ENCODE assay signal across 11 cellular contexts in genomic region chr5:62310426-62311105, GRCh38. TPM values are rescaled to one million over a fixed set of nuclear protein-coding genes. Genes with fewer than 3 reads are reported as not detected.
DNase-seq lines count a peak whose midpoint lies in the region; ATAC-seq and TF ChIP-seq lines count a peak whose summit lies in the region.
"Had no signal": no experiment of that assay in that cellular context is flagged by ENCODE, and none has a peak within 500 bp of the region (broad histone marks: within the 10 kb centered on the region; RNA-seq: fewer than 3 reads in every experiment).

No MANE protein-coding gene starts in this region.

- H3K4me3 ChIP-seq in GM23338 (no peak overlapping the region), mesendoderm (ENCODE audit: low read length) (no peak overlapping the region)
- H3K4me3 ChIP-seq: HAP-1, PC-9 had no signal

- DNase-seq in CD4-positive, alpha-beta T cell = no peak
- DNase-seq in GM23338 (ENCODE audit: low spot score) = no peak
- no peak for DNase-seq in activated T-helper 2 cell treated with anti-CD3 and anti-CD28 coated beads, Interferon-gamma antibody, Interleukin-2, Interleukin-4, amounts not matched to agents 10 μg/mL and 5 μg/mL and 100 μg/mL, durations not matched to agents 14 hours and 24 hours and 36 hours (ENCODE audit: low spot score)
- DNase-seq in mesendoderm = peak; percentile 45
- no peak for DNase-seq in T1000 (lab: John Stamatoyannopoulos, UW)
- DNase-seq in OCI-M2 (lab: John Stamatoyannopoulos, UW; ENCODE audit: unreplicated experiment) = no peak
- DNase-seq in COR-L47 (lab: John Stamatoyannopoulos, UW) = no peak
- DNase-seq: anterior cingulate cortex, kidney, PC-9 had no signal

- CTCF ChIA-PET in CD4-positive, alpha-beta T cell (lab: Charles Lee) = no interaction called here

- H3K4me3 Mint-ChIP-seq in CD4-positive, alpha-beta T cell = peak overlapping the region; percentile 23
- H3K4me3 Mint-ChIP-seq in GM23338 = no peak overlapping the region
- peak overlapping the region; percentile 74 for H3K4me3 Mint-ChIP-seq in activated T-helper 2 cell treated with anti-CD3 and anti-CD28 coated beads, Interferon-gamma antibody, Interleukin-2, Interleukin-4, amounts not matched to agents 10 μg/mL and 5 μg/mL and 100 μg/mL, durations not matched to agents 14 hours and 24 hours and 36 hours (ENCODE audit: low read depth)

- peaks cover under 1% of the 10 kb centered on the region; the same call in 1 of the 2 replicates for H3F3A ChIP-seq in GM23338 (replicated peaks; ENCODE audit: low read depth)

- H3K4me1 Mint-ChIP-seq in CD4-positive, alpha-beta T cell (ENCODE audit: low read depth) = peaks cover 82% of the 10 kb centered on the region
- H3K4me1 Mint-ChIP-seq in GM23338 = peaks cover 47% of the 10 kb centered on the region
- H3K4me1 Mint-ChIP-seq in activated T-helper 2 cell treated with anti-CD3 and anti-CD28 coated beads, Interferon-gamma antibody, Interleukin-2, Interleukin-4, amounts not matched to agents 10 μg/mL and 5 μg/mL and 100 μg/mL, durations not matched to agents 14 hours and 24 hours and 36 hours (ENCODE audit: low read depth) = peaks cover 68% of the 10 kb centered on the region

- H3K4me1 ChIP-seq in GM23338 (ENCODE audit: insufficient read depth) (peaks cover 19% of the 10 kb centered on the region), mesendoderm (ENCODE audit: control insufficient read depth, low read depth, low read length) (peaks cover 5% of the 10 kb centered on the region)

- H3K9me2 ChIP-seq in GM23338 (ENCODE audit: insufficient read depth) = no peaks in the 10 kb centered on the region

- POLR2A ChIA-PET in CD4-positive, alpha-beta T cell (lab: Charles Lee) = interaction anchor here (1.4 kb wide), 1 partner anchor 13 kb away, joined by 3 read pairs; no protein-coding TSS in a partner anchor

- peak overlapping the region; percentile 94 for H3K27ac Mint-ChIP-seq in CD4-positive, alpha-beta T cell
- H3K27ac Mint-ChIP-seq in GM23338 = peak overlapping the region; percentile 9; the same call in 1 of the 2 replicates
- peak overlapping the region; percentile 76 for H3K27ac Mint-ChIP-seq in activated T-helper 2 cell treated with anti-CD3 and anti-CD28 coated beads, Interferon-gamma antibody, Interleukin-2, Interleukin-4, amounts not matched to agents 10 μg/mL and 5 μg/mL and 100 μg/mL, durations not matched to agents 14 hours and 24 hours and 36 hours

- H3K27me3 ChIP-seq in CD4-positive, alpha-beta T cell (ENCODE audit: control insufficient read depth, insufficient read depth, low read length) = no peaks in the 10 kb centered on the region
- H3K27me3 ChIP-seq in GM23338 (ENCODE audit: insufficient read depth) (no peaks in the 10 kb centered on the region), mesendoderm (ENCODE audit: insufficient read depth, low read length, poor library complexity) (no peaks in the 10 kb centered on the region)

- no peak overlapping the region for H3K27ac ChIP-seq in CD4-positive, alpha-beta T cell (ENCODE audit: low read depth, low read length)
- H3K27ac ChIP-seq in GM23338 (ENCODE audit: low read depth) = no peak overlapping the region
- H3K27ac ChIP-seq in mesendoderm (ENCODE audit: low read depth, low read length) = no peak overlapping the region
- H3K27ac ChIP-seq: PC-9 had no signal

- H3K27me3 Mint-ChIP-seq in CD4-positive, alpha-beta T cell = no peaks in the 10 kb centered on the region
- H3K27me3 Mint-ChIP-seq in GM23338 (ENCODE audit: insufficient read depth, low read depth, poor library complexity) = peaks cover 8% of the 10 kb centered on the region
- H3K27me3 Mint-ChIP-seq in activated T-helper 2 cell treated with anti-CD3 and anti-CD28 coated beads, Interferon-gamma antibody, Interleukin-2, Interleukin-4, amounts not matched to agents 10 μg/mL and 5 μg/mL and 100 μg/mL, durations not matched to agents 14 hours and 24 hours and 36 hours (ENCODE audit: low read depth) = no peaks in the 10 kb centered on the region

- H3K4me2 ChIP-seq in GM23338 = no peak overlapping the region
- no peak overlapping the region for H3K4me2 ChIP-seq in mesendoderm (ENCODE audit: low read length)
- H3K4me2 ChIP-seq: PC-9 had no signal

- H2BK120ac ChIP-seq in mesendoderm (ENCODE audit: low read depth, low read length) = no peak overlapping the region

- H3K18ac ChIP-seq in mesendoderm (ENCODE audit: low read length) = no peak overlapping the region

- no peak overlapping the region for H3K56ac ChIP-seq in mesendoderm (ENCODE audit: low read length)

- no peak overlapping the region for H2AFZ ChIP-seq in GM23338
- H2AFZ ChIP-seq: PC-9 had no signal

- peaks cover 53% of the 10 kb centered on the region for H4K20me1 ChIP-seq in GM23338 (replicated peaks; ENCODE audit: insufficient read depth)

- H4K5ac ChIP-seq in mesendoderm (ENCODE audit: low read length) = no peak overlapping the region

- no peak overlapping the region for H4K8ac ChIP-seq in mesendoderm (ENCODE audit: low read depth, low read length)

- H3K9ac ChIP-seq in mesendoderm (ENCODE audit: low read length) = no peak overlapping the region

- no peaks in the 10 kb centered on the region for H3K9me3 Mint-ChIP-seq in CD4-positive, alpha-beta T cell
- 0 out of 3 replicates have a peak, but pooled peaks cover 3% of the 10 kb centered on the region for H3K9me3 Mint-ChIP-seq in GM23338
- H3K9me3 Mint-ChIP-seq in activated T-helper 2 cell treated with anti-CD3 and anti-CD28 coated beads, Interferon-gamma antibody, Interleukin-2, Interleukin-4, amounts not matched to agents 10 μg/mL and 5 μg/mL and 100 μg/mL, durations not matched to agents 14 hours and 24 hours and 36 hours = no peaks in the 10 kb centered on the region

- no peak overlapping the region for H2BK5ac ChIP-seq in mesendoderm (ENCODE audit: low read length)

- peaks cover 61% of the 10 kb centered on the region for H3K36me3 Mint-ChIP-seq in CD4-positive, alpha-beta T cell (ENCODE audit: low read depth)
- H3K36me3 Mint-ChIP-seq in GM23338 (ENCODE audit: low read depth) = peaks cover 19% of the 10 kb centered on the region
- H3K36me3 Mint-ChIP-seq in activated T-helper 2 cell treated with anti-CD3 and anti-CD28 coated beads, Interferon-gamma antibody, Interleukin-2, Interleukin-4, amounts not matched to agents 10 μg/mL and 5 μg/mL and 100 μg/mL, durations not matched to agents 14 hours and 24 hours and 36 hours (ENCODE audit: low read depth) = peaks cover 73% of the 10 kb centered on the region

- TF ChIP-seq CTCF in CD4-positive, alpha-beta T cell (IDR thresholded peaks at IDR 0.05) = no peak
- no peak for TF ChIP-seq CTCF in GM23338 (conservative IDR thresholded peaks at IDR 0.05; ENCODE audit: low read depth in 2 of 2)

- H3K79me2 ChIP-seq in GM23338 (replicated peaks; ENCODE audit: insufficient read depth) = peaks cover 88% of the 10 kb centered on the region
- H3K79me2 ChIP-seq in mesendoderm (ENCODE audit: control insufficient read depth, insufficient read depth, low read length) = peaks cover 81% of the 10 kb centered on the region

- H2BK15ac ChIP-seq in mesendoderm (replicated peaks; ENCODE audit: low read depth) = no peak overlapping the region

- H3K23ac ChIP-seq in mesendoderm (ENCODE audit: low read length) = no peak overlapping the region

- no peaks in the 10 kb centered on the region for H3K9me3 ChIP-seq in CD4-positive, alpha-beta T cell (ENCODE audit: control insufficient read depth, low read length)
- H3K9me3 ChIP-seq: HAP-1 had no signal

- no peak overlapping the region for H2AK5ac ChIP-seq in mesendoderm (ENCODE audit: low read length)

- no CpG with 5 or more reads among the region's 5 CpGs for WGBS in mesendoderm (ENCODE audit: extremely low coverage, insufficient coverage, low lambda C conversion rate)

- no peak for ATAC-seq in CD4-positive, alpha-beta T cell (ENCODE audit: poor library complexity)
- no peak for ATAC-seq in GM23338

- H3K4ac ChIP-seq in mesendoderm (ENCODE audit: low read depth, low read length) = no peak overlapping the region

- H3K36me3 ChIP-seq in GM23338 (ENCODE audit: insufficient read depth) (no peaks in the 10 kb centered on the region), mesendoderm (ENCODE audit: control insufficient read depth, insufficient read depth, low read length) (peaks cover 1% of the 10 kb centered on the region)

- intact Hi-C loops in CD4-positive, alpha-beta T cell (cut with DNase I, micrococcal nuclease) = no loop called here
- intact Hi-C loops in activated T-helper 2 cell treated with anti-CD3 and anti-CD28 coated beads, Interferon-gamma antibody, Interleukin-2, Interleukin-4, amounts not matched to agents 10 μg/mL and 5 μg/mL and 100 μg/mL, durations not matched to agents 14 hours and 24 hours and 36 hours (cut with micrococcal nuclease) = no loop called here

- H3K79me1 ChIP-seq in mesendoderm (ENCODE audit: low read length) = peaks cover 4% of the 10 kb centered on the region

TF ChIP-seq in GM23338, 12 proteins besides CTCF, POLR2A, EP300 and RAD21 (continues in another document):
- no peak for TF ChIP-seq ZNF114 (CRISPR knock-in tag; IDR thresholded peaks at IDR 0.05)

RNA-seq across cellular contexts. Expression of gene KIF2A, which starts 4.6 kb away (rescaled TPM):
- total RNA-seq in CD4-positive, alpha-beta T cell = 10 to 100 TPM; 78.4 to 81.8 TPM
- 99.1 and 120 TPM in 2 replicates for total RNA-seq in GM23338 (2014; rRNA removed; shearing (Covaris generic))
- polyA plus RNA-seq in GM23338 (2016; fragmentation: Nextera tagmentation; extraction: Ambion mirVana) = 98.7 and 122 TPM in 2 replicates
- total RNA-seq in activated T-helper 2 cell treated with anti-CD3 and anti-CD28 coated beads, Interferon-gamma antibody, Interleukin-2, Interleukin-4, amounts not matched to agents 10 μg/mL and 5 μg/mL and 100 μg/mL, durations not matched to agents 14 hours and 24 hours and 36 hours = 285 and 294 TPM in 2 replicates
- 105 TPM for polyA plus RNA-seq in mesendoderm (2013, experiment 1 of 2)
- polyA plus RNA-seq in mesendoderm (2013, experiment 2 of 2) = 106 TPM

Comparison
In these comparisons a context has a peak if more than half of its experiments do, and no peak if none do; other contexts are left out.
1. H3K27ac Mint-ChIP-seq: peak in every context shown above with its lines; median percentile 94 in CD4-positive, alpha-beta T cell; 76 in activated T-helper 2 cell treated with anti-CD3 and anti-CD28 coated beads, Interferon-gamma antibody, Interleukin-2, Interleukin-4, amounts not matched to agents 10 μg/mL and 5 μg/mL and 100 μg/mL, durations not matched to agents 14 hours and 24 hours and 36 hours; 9 in GM23338.